Comparison of ENCODE assay signal across 7 cellular contexts in the genomic region with DNA sequence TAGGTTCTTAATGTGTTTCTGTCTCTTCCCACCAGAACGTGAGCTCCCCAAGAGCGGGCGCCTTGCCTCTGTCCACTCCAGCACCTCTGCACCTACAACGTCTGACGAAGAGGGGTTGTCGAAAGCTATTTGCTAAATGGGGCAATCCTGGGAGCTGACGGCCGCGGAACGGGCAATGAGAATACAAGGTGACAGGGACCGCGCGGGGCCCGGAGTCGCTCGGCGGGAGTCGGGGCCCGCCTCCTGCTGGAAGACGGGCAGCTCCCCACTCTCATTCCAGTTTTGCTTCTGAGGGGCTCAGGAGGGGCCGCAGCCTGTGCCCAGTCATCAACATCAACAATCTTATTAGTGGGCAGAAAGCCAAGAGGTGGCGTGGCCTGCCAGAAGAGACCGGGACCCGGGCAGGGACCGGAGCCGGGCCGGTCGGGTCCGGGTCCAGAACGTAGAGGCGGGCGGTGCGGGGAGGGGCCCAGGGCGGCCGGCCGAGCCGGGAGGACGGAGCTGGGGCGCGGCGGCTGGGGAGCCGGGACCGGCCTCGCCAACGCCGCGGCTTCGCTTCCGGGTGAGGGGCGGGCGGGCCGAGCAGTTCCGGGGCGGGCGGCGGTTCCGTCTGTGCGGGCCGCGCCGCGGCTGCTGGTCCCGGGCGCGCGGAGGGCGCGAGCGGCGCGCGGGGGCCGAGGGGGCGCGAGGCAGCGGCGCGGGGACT. TPM values are rescaled to one million over a fixed set of nuclear protein-coding genes. Genes with fewer than 3 reads are reported as not detected.
A peak's percentile ranks its signal among the peaks of the same experiment; 100 is the strongest.
DNase-seq lines count a peak whose midpoint lies in the region; ATAC-seq and TF ChIP-seq lines count a peak whose summit lies in the region.

Gene MOSMO, plus strand, starts transcription at position 603 of the 706 bp plus-strand sequence. CDS start 191 bp downstream, outside the sequence.

- DNase-seq in OCI-M1 (lab: John Stamatoyannopoulos, UW) (peak; percentile 64), fibroblast of mammary gland (ENCODE audit: low read depth) (peak; percentile 64)
- peak; percentile 62 for DNase-seq in activated T-helper 1 cell treated with anti-CD3 and anti-CD28 coated beads, Interleukin-12 subunit alpha, Interleukin-12 subunit beta, Interleukin-2, Interleukin-4 antibody, amounts not matched to agents 30 ng/mL and 10 ng/mL and 1 ng/mL, durations not matched to agents 14 hours and 24 hours and 36 hours (ENCODE audit: low spot score)
- peak; percentile 37 to 75 (median 64) for DNase-seq in naive thymus-derived CD8-positive, alpha-beta T cell
- DNase-seq in stimulated activated naive B cell treated with anti-CD40 and anti-IgM and Interleukin-4, amounts not matched to agents 10 μg/mL and 1 μg/mL and 100 μg/mL, for 72 hours, result peak; percentile 44

- TF ChIP-seq POLR2A in GM15510 (IDR thresholded peaks at IDR 0.05; ENCODE audit: borderline replicate concordance, extremely low read depth, insufficient read length), result peak; percentile 91

- H3K4me1 Mint-ChIP-seq in activated T-helper 1 cell treated with anti-CD3 and anti-CD28 coated beads, Interleukin-12 subunit alpha, Interleukin-12 subunit beta, Interleukin-2, Interleukin-4 antibody, amounts not matched to agents 30 ng/mL and 10 ng/mL and 1 ng/mL, durations not matched to agents 14 hours and 24 hours and 36 hours (ENCODE audit: low read depth), result peaks cover 49% of the 10 kb centered on the region
- H3K4me1 Mint-ChIP-seq in naive thymus-derived CD8-positive, alpha-beta T cell, result peaks cover 30 to 52% (median 41%) of the 10 kb centered on the region in 4 donors
- peaks cover 34 to 53% of the 10 kb centered on the region in 2 donors for H3K4me1 Mint-ChIP-seq in stimulated activated naive B cell treated with anti-CD40 and anti-IgM and Interleukin-4, amounts not matched to agents 10 μg/mL and 1 μg/mL and 100 μg/mL, for 72 hours

- H3K27ac Mint-ChIP-seq in activated T-helper 1 cell treated with anti-CD3 and anti-CD28 coated beads, Interleukin-12 subunit alpha, Interleukin-12 subunit beta, Interleukin-2, Interleukin-4 antibody, amounts not matched to agents 30 ng/mL and 10 ng/mL and 1 ng/mL, durations not matched to agents 14 hours and 24 hours and 36 hours, result peak within 1 kb of the TSS; percentile 79
- H3K27ac Mint-ChIP-seq in naive thymus-derived CD8-positive, alpha-beta T cell, result peak within 1 kb of the TSS; percentile 80 to 96 (median 90)
- H3K27ac Mint-ChIP-seq in stimulated activated naive B cell treated with anti-CD40 and anti-IgM and Interleukin-4, amounts not matched to agents 10 μg/mL and 1 μg/mL and 100 μg/mL, for 72 hours, result peak within 1 kb of the TSS; percentile 96

- H3K9me3 Mint-ChIP-seq in activated T-helper 1 cell treated with anti-CD3 and anti-CD28 coated beads, Interleukin-12 subunit alpha, Interleukin-12 subunit beta, Interleukin-2, Interleukin-4 antibody, amounts not matched to agents 30 ng/mL and 10 ng/mL and 1 ng/mL, durations not matched to agents 14 hours and 24 hours and 36 hours, result no peaks in the 10 kb centered on the region
- H3K9me3 Mint-ChIP-seq in naive thymus-derived CD8-positive, alpha-beta T cell, result no peaks in the 10 kb centered on the region
- no peaks in the 10 kb centered on the region for H3K9me3 Mint-ChIP-seq in stimulated activated naive B cell treated with anti-CD40 and anti-IgM and Interleukin-4, amounts not matched to agents 10 μg/mL and 1 μg/mL and 100 μg/mL, for 72 hours

- peaks cover 10% of the 10 kb centered on the region for H3K27me3 Mint-ChIP-seq in activated T-helper 1 cell treated with anti-CD3 and anti-CD28 coated beads, Interleukin-12 subunit alpha, Interleukin-12 subunit beta, Interleukin-2, Interleukin-4 antibody, amounts not matched to agents 30 ng/mL and 10 ng/mL and 1 ng/mL, durations not matched to agents 14 hours and 24 hours and 36 hours (ENCODE audit: insufficient read depth)
- H3K27me3 Mint-ChIP-seq in naive thymus-derived CD8-positive, alpha-beta T cell, result no peaks in the 10 kb centered on the region
- H3K27me3 Mint-ChIP-seq in stimulated activated naive B cell treated with anti-CD40 and anti-IgM and Interleukin-4, amounts not matched to agents 10 μg/mL and 1 μg/mL and 100 μg/mL, for 72 hours, result no peaks in the 10 kb centered on the region

- POLR2A ChIA-PET in naive thymus-derived CD8-positive, alpha-beta T cell (lab: Charles Lee), result interaction anchor here (0.9 to 5.7 kb wide), 11 partner anchors 8 to 290 kb away, joined by 3 to 84 read pairs (median 5); partner anchors contain the start of genes EEF2K, POLR3E and UQCRC2

- TF ChIP-seq CTCF in fibroblast of mammary gland (conservative IDR thresholded peaks at IDR 0.05; ENCODE audit: control insufficient read depth, insufficient read depth, low read depth, low read length), result no peak

- ATAC-seq in HG03045 (IDR thresholded peaks at IDR 0.05; ENCODE audit: unreplicated experiment), result peak; percentile 72
- ATAC-seq in naive thymus-derived CD8-positive, alpha-beta T cell, result peak; percentile 88 to 92
- peak; percentile 89 to 93 for ATAC-seq in stimulated activated naive B cell treated with anti-CD40 and anti-IgM and Interleukin-4, amounts not matched to agents 10 μg/mL and 1 μg/mL and 100 μg/mL, for 72 hours (replicated peaks)

- peak within 1 kb of the TSS; percentile 92 for H3K4me3 Mint-ChIP-seq in activated T-helper 1 cell treated with anti-CD3 and anti-CD28 coated beads, Interleukin-12 subunit alpha, Interleukin-12 subunit beta, Interleukin-2, Interleukin-4 antibody, amounts not matched to agents 30 ng/mL and 10 ng/mL and 1 ng/mL, durations not matched to agents 14 hours and 24 hours and 36 hours
- H3K4me3 Mint-ChIP-seq in naive thymus-derived CD8-positive, alpha-beta T cell, result peak within 1 kb of the TSS; percentile 83 to 98 (median 90)
- H3K4me3 Mint-ChIP-seq in stimulated activated naive B cell treated with anti-CD40 and anti-IgM and Interleukin-4, amounts not matched to agents 10 μg/mL and 1 μg/mL and 100 μg/mL, for 72 hours, result peak within 1 kb of the TSS; percentile 94

- H3K36me3 Mint-ChIP-seq in activated T-helper 1 cell treated with anti-CD3 and anti-CD28 coated beads, Interleukin-12 subunit alpha, Interleukin-12 subunit beta, Interleukin-2, Interleukin-4 antibody, amounts not matched to agents 30 ng/mL and 10 ng/mL and 1 ng/mL, durations not matched to agents 14 hours and 24 hours and 36 hours (ENCODE audit: low read depth), result peaks cover 2% of the 10 kb centered on the region
- H3K36me3 Mint-ChIP-seq in naive thymus-derived CD8-positive, alpha-beta T cell, result no peaks in the 10 kb centered on the region
- H3K36me3 Mint-ChIP-seq in stimulated activated naive B cell treated with anti-CD40 and anti-IgM and Interleukin-4, amounts not matched to agents 10 μg/mL and 1 μg/mL and 100 μg/mL, for 72 hours, result peaks cover 5 to 13% of the 10 kb centered on the region in 2 donors

- intact Hi-C loops in activated T-helper 1 cell treated with anti-CD3 and anti-CD28 coated beads, Interleukin-12 subunit alpha, Interleukin-12 subunit beta, Interleukin-2, Interleukin-4 antibody, amounts not matched to agents 30 ng/mL and 10 ng/mL and 1 ng/mL, durations not matched to agents 14 hours and 24 hours and 36 hours (cut with micrococcal nuclease), result loop anchor here (1.0 to 5.0 kb wide), 4 partner anchors 55 to 365 kb away; partner anchors contain the start of genes CDR2, POLR3E and UQCRC2

- peak within 1 kb of the TSS; percentile 83 for H3K4me3 ChIP-seq in fibroblast of mammary gland (ENCODE audit: control insufficient read depth, low read depth, low read length)

RNA-seq across cellular contexts. Expression of gene MOSMO, which starts in this region (rescaled TPM):
- 12.7 and 16.3 TPM in 2 replicates for total RNA-seq in activated T-helper 1 cell treated with anti-CD3 and anti-CD28 coated beads, Interleukin-12 subunit alpha, Interleukin-12 subunit beta, Interleukin-2, Interleukin-4 antibody, amounts not matched to agents 30 ng/mL and 10 ng/mL and 1 ng/mL, durations not matched to agents 14 hours and 24 hours and 36 hours
- total RNA-seq in naive thymus-derived CD8-positive, alpha-beta T cell, result 10 to 100 TPM; 15.6 to 18.9 TPM
- polyA plus RNA-seq in naive thymus-derived CD8-positive, alpha-beta T cell, result 1 to 10 TPM; 4.7 to 6.5 (median 4.9) TPM

Comparison
In these comparisons a context has a peak if more than half of its experiments do, and no peak if none do; other contexts are left out.
1. Peak in every context shown above with its lines: DNase-seq, ATAC-seq and H3K4me3 ChIP-seq.